9 cellular contexts compared by ENCODE assay signal in genomic region chr7:116967983-116968382, GRCh38.
"Had no signal": no experiment of that assay in that cellular context is flagged by ENCODE, and none has a peak within 500 bp of the region (broad histone marks: within the 10 kb centered on the region; RNA-seq: fewer than 3 reads in every experiment).

No MANE protein-coding gene starts in this region.

- H3K36me3 ChIP-seq: HAP-1 had no signal

- DNase-seq: GM23248, GOT3, H7, HFFc6, KG1 had no signal

- H3K9me3 Mint-ChIP-seq: HFFc6, IgD-negative memory B cell had no signal

- ATAC-seq: HCT116 had no signal

- H3K27me3 Mint-ChIP-seq: IgD-negative memory B cell had no signal

- H3K27ac ChIP-seq: GM23248, HL-60 had no signal

- H3K9me3 ChIP-seq: HAP-1 had no signal

- H3K9ac ChIP-seq: GM23248 had no signal

- H2AFZ ChIP-seq: GM23248 had no signal

- H3K36me3 Mint-ChIP-seq: IgD-negative memory B cell had no signal

- H3K27ac Mint-ChIP-seq: HFFc6 had no signal

- H3K4me3 ChIP-seq: GM23248, HAP-1 had no signal

- H3K4me3 Mint-ChIP-seq: HFFc6, IgD-negative memory B cell had no signal
